ENCODE assay signal across 11 cellular contexts in the genomic region with DNA sequence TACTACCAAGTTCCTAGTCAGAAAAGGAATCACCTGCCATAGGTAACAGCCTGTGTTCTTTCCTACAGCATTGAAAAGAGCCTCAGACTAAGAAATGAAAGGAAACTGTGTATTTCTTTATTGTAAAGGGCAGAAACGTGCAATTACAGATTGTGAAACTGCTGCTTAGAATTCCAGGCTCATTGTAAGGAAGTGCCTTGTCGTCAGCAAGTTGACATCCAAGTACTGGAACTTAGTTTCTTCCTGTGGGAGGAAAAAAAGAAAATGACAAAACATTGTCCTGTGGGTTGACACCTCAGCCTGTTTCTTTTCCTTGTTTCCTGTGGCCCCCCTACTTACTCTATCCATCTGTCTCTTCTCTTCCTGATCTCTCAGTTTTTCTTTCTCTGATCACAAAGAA. TPM values are rescaled to one million over a fixed set of nuclear protein-coding genes. Genes with fewer than 3 reads are reported as not detected.
"Had no signal": no experiment of that assay in that cellular context is flagged by ENCODE, and none has a peak within 500 bp of the region (broad histone marks: within the 10 kb centered on the region; RNA-seq: fewer than 3 reads in every experiment).

No MANE protein-coding gene starts in this region.

RNA-seq across cellular contexts. Expression of gene CARD16, which starts 35.2 kb away (rescaled TPM):
- total RNA-seq: cerebellum had no signal

RNA-seq across cellular contexts. Expression of gene CASP1, which starts 45.4 kb away (rescaled TPM):
- total RNA-seq: ascending aorta had no signal

RNA-seq across cellular contexts. Expression of gene CASP5, which starts 57.4 kb away (rescaled TPM):
- total RNA-seq: activated CD4-positive, alpha-beta memory T cell treated with anti-CD3 and anti-CD28 coated beads for 36 hours; activated CD8-positive, alpha-beta memory T cell treated with anti-CD3 and anti-CD28 coated beads, Interleukin-2, amount 10 ng/mL, durations not matched to agents 7 days and 5 days; activated naive CD4-positive, alpha-beta T cell treated with anti-CD3 and anti-CD28 coated beads for 36 hours; activated T-helper 2 cell treated with anti-CD3 and anti-CD28 coated beads, Interferon-gamma antibody, Interleukin-2, Interleukin-4, amounts not matched to agents 10 μg/mL and 5 μg/mL and 100 μg/mL, durations not matched to agents 14 hours and 24 hours and 36 hours; ascending aorta; cerebellum; dermis microvascular lymphatic vessel endothelial cell; renal cortical epithelial cell had no signal

RNA-seq across cellular contexts. Expression of gene CARD18, which starts 59.2 kb away (rescaled TPM):
- total RNA-seq: activated CD4-positive, alpha-beta memory T cell treated with anti-CD3 and anti-CD28 coated beads for 36 hours; activated CD8-positive, alpha-beta memory T cell treated with anti-CD3 and anti-CD28 coated beads, Interleukin-2, amount 10 ng/mL, durations not matched to agents 7 days and 5 days; activated naive CD4-positive, alpha-beta T cell treated with anti-CD3 and anti-CD28 coated beads for 36 hours; activated T-helper 2 cell treated with anti-CD3 and anti-CD28 coated beads, Interferon-gamma antibody, Interleukin-2, Interleukin-4, amounts not matched to agents 10 μg/mL and 5 μg/mL and 100 μg/mL, durations not matched to agents 14 hours and 24 hours and 36 hours; ascending aorta; breast epithelium; cerebellum; dermis microvascular lymphatic vessel endothelial cell; liver; renal cortical epithelial cell; transverse colon had no signal
- polyA plus RNA-seq: liver had no signal
